9 cellular contexts compared by ENCODE assay signal in the genomic region with DNA sequence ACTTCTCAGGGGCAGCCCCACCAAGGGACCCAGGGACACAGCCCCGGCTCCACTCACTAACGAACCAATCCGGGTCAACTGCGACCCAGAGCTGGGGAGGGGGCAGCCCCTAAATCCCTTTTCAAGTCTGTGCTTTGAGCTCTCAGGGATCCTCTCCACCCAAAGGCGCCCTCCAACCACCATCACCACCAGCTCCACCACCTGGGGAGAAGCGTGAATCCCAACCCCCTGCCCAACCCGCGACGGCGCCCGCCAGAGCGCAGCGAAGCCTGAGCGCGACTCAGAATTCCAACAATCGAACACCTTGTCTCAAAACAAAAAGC. TPM values are rescaled to one million over a fixed set of nuclear protein-coding genes. Genes with fewer than 3 reads are reported as not detected.
DNase-seq lines count a peak whose midpoint lies in the region; ATAC-seq and TF ChIP-seq lines count a peak whose summit lies in the region.
"Had no signal": no experiment of that assay in that cellular context is flagged by ENCODE, and none has a peak within 500 bp of the region (broad histone marks: within the 10 kb centered on the region; RNA-seq: fewer than 3 reads in every experiment).

No MANE protein-coding gene starts in this region.

- H3K36me3 ChIP-seq in esophagus (ENCODE audit: control insufficient read depth in 2 of 2, insufficient read depth in 2 of 2, low read length in 1 of 2) (no peaks in the 10 kb centered on the region), muscle layer of colon (ENCODE audit: insufficient read depth, low read length) (no peaks in the 10 kb centered on the region), tibial nerve (no peaks in the 10 kb centered on the region), OCI-LY7 (ENCODE audit: insufficient read depth, low read length) (no peaks in the 10 kb centered on the region)

- no peak for TF ChIP-seq CTCF in activated CD8-positive, alpha-beta T cell treated with anti-CD3 and anti-CD28 coated beads for 36 hours (IDR thresholded peaks at IDR 0.05)
- TF ChIP-seq CTCF in tibial nerve (IDR thresholded peaks at IDR 0.05) (no peak), OCI-LY7 (conservative IDR thresholded peaks at IDR 0.05; ENCODE audit: low read length) (no peak)

- H3K4me1 ChIP-seq in esophagus (ENCODE audit: control insufficient read depth in 2 of 2, insufficient read depth in 2 of 2, low read length in 1 of 2) (peaks cover 0 to 3% of the 10 kb centered on the region in 2 donors), muscle layer of colon (ENCODE audit: insufficient read depth, low read length) (peaks cover 12% of the 10 kb centered on the region), tibial nerve (peaks cover 0 to 26% (median 0%) of the 10 kb centered on the region in 4 donors), OCI-LY7 (ENCODE audit: insufficient read depth, low read length, poor library complexity, severe bottlenecking) (no peaks in the 10 kb centered on the region)

- peaks cover 44% of the 10 kb centered on the region for H3K27me3 Mint-ChIP-seq in activated CD8-positive, alpha-beta T cell treated with anti-CD3 and anti-CD28 coated beads for 36 hours
- peaks cover 35% of the 10 kb centered on the region for H3K27me3 Mint-ChIP-seq in activated CD8-positive, alpha-beta T cell treated with anti-CD3 and anti-CD28 coated beads, Interleukin-2, amount 10 ng/mL, durations not matched to agents 7 days and 5 days (ENCODE audit: low read depth)

- no peak for TF ChIP-seq POLR2A in tibial nerve (IDR thresholded peaks at IDR 0.05)

- TF ChIP-seq EP300 in tibial nerve (IDR thresholded peaks at IDR 0.05): no peak

- no peak overlapping the region for H3K4me2 ChIP-seq in OCI-LY7 (ENCODE audit: low read length)

- H4K20me1 ChIP-seq in OCI-LY7 (ENCODE audit: insufficient read depth, low read length): no peaks in the 10 kb centered on the region

- ATAC-seq in activated CD8-positive, alpha-beta T cell treated with anti-CD3 and anti-CD28 coated beads for 36 hours: no peak
- ATAC-seq in activated CD8-positive, alpha-beta T cell treated with anti-CD3 and anti-CD28 coated beads, Interleukin-2, amount 10 ng/mL, durations not matched to agents 7 days and 5 days: no peak

- no peak overlapping the region for H3K9ac ChIP-seq in muscle layer of colon (ENCODE audit: low read length)

- H3K36me3 Mint-ChIP-seq in activated CD8-positive, alpha-beta T cell treated with anti-CD3 and anti-CD28 coated beads for 36 hours (ENCODE audit: low read depth): peaks cover 3% of the 10 kb centered on the region
- peaks cover 6% of the 10 kb centered on the region for H3K36me3 Mint-ChIP-seq in activated CD8-positive, alpha-beta T cell treated with anti-CD3 and anti-CD28 coated beads, Interleukin-2, amount 10 ng/mL, durations not matched to agents 7 days and 5 days (ENCODE audit: low read depth)

- no peaks in the 10 kb centered on the region for H3K9me3 ChIP-seq in esophagus (ENCODE audit: control insufficient read depth in 2 of 2, insufficient read depth in 1 of 2, low read depth in 1 of 2, low read length in 1 of 2)
- no peaks in the 10 kb centered on the region for H3K9me3 ChIP-seq in muscle layer of colon (ENCODE audit: low read length)
- no peaks in the 10 kb centered on the region for H3K9me3 ChIP-seq in tibial nerve
- H3K9me3 ChIP-seq in OCI-LY7 (ENCODE audit: low read length): no peaks in the 10 kb centered on the region

- peaks cover 8% of the 10 kb centered on the region for H3K9me3 Mint-ChIP-seq in activated CD8-positive, alpha-beta T cell treated with anti-CD3 and anti-CD28 coated beads for 36 hours
- peaks cover 5% of the 10 kb centered on the region for H3K9me3 Mint-ChIP-seq in activated CD8-positive, alpha-beta T cell treated with anti-CD3 and anti-CD28 coated beads, Interleukin-2, amount 10 ng/mL, durations not matched to agents 7 days and 5 days (ENCODE audit: insufficient read depth)

- H3K27ac ChIP-seq in esophagus (ENCODE audit: low read depth in 2 of 2, low read length in 1 of 2): peak overlapping the region; percentile 82 to 89
- no peak overlapping the region for H3K27ac ChIP-seq in muscle layer of colon (ENCODE audit: low read depth, low read length)
- no peak overlapping the region for H3K27ac ChIP-seq in tibial nerve
- no peak overlapping the region for H3K27ac ChIP-seq in OCI-LY7 (ENCODE audit: low read depth, low read length, poor library complexity, severe bottlenecking)

- peak overlapping the region; percentile 35 for H3K4me3 Mint-ChIP-seq in activated CD8-positive, alpha-beta T cell treated with anti-CD3 and anti-CD28 coated beads for 36 hours
- H3K4me3 Mint-ChIP-seq in activated CD8-positive, alpha-beta T cell treated with anti-CD3 and anti-CD28 coated beads, Interleukin-2, amount 10 ng/mL, durations not matched to agents 7 days and 5 days: no peak overlapping the region

- no peaks in the 10 kb centered on the region for H3K79me2 ChIP-seq in OCI-LY7 (ENCODE audit: insufficient read depth, low read depth, low read length)

- intact Hi-C loops in activated CD8-positive, alpha-beta T cell treated with anti-CD3 and anti-CD28 coated beads for 36 hours (cut with micrococcal nuclease): no loop called here
- intact Hi-C loops in OCI-LY7 (cut with micrococcal nuclease; ENCODE audit: unreplicated experiment): no loop called here

- H3K27ac Mint-ChIP-seq in activated CD8-positive, alpha-beta T cell treated with anti-CD3 and anti-CD28 coated beads for 36 hours: no peak overlapping the region
- H3K27ac Mint-ChIP-seq in activated CD8-positive, alpha-beta T cell treated with anti-CD3 and anti-CD28 coated beads, Interleukin-2, amount 10 ng/mL, durations not matched to agents 7 days and 5 days: no peak overlapping the region

- CTCF ChIA-PET in activated CD8-positive, alpha-beta T cell treated with anti-CD3 and anti-CD28 coated beads for 36 hours (lab: Charles Lee): no interaction called here
- CTCF ChIA-PET in activated CD8-positive, alpha-beta T cell treated with anti-CD3 and anti-CD28 coated beads, Interleukin-2, amount 10 ng/mL, durations not matched to agents 7 days and 5 days (lab: Charles Lee): no interaction called here
- CTCF ChIA-PET in OCI-LY7 (lab: Charles Lee; ENCODE audit: unreplicated experiment): no interaction called here

- H3K27me3 ChIP-seq in esophagus (ENCODE audit: control insufficient read depth in 1 of 2, insufficient read depth in 2 of 2, low read length in 2 of 2) (no peaks in the 10 kb centered on the region), muscle layer of colon (ENCODE audit: control insufficient read depth in 1 of 2, insufficient read depth in 2 of 2, low read length in 2 of 2) (peaks cover 18 to 31% of the 10 kb centered on the region in 2 donors), tibial nerve (peaks cover 0 to 54% of the 10 kb centered on the region in 2 donors)

- WGBS in esophagus, 2 donors: 2 to 5% methylated on average over 16 of the region's 16 CpGs
- WGBS in tibial nerve, 2 donors: 0% methylated on average over 4 of the region's 16 CpGs; no CpG with 5 or more reads in 1 of the 2 donors

- no peak for DNase-seq in activated CD8-positive, alpha-beta T cell treated with anti-CD3 and anti-CD28 coated beads for 36 hours
- DNase-seq in activated CD8-positive, alpha-beta T cell treated with anti-CD3 and anti-CD28 coated beads, Interleukin-2, amount 10 ng/mL, durations not matched to agents 7 days and 5 days: no peak
- DNase-seq in tibial nerve (ENCODE audit: low spot score in 2 of 2) (no peak), superior temporal gyrus (ENCODE audit: extremely low spot score) (no peak), SIG-M5 (lab: John Stamatoyannopoulos, UW) (no peak), OCI-LY7 (ENCODE audit: low spot score) (no peak)
- DNase-seq: activated CD8-positive, alpha-beta memory T cell treated with anti-CD3 and anti-CD28 coated beads for 24 hours had no signal

- BruUV-seq in OCI-LY7 (replicated peaks; lab: Mats Ljungman, UMichigan): no TSS peak

- H3K9me2 ChIP-seq in OCI-LY7 (ENCODE audit: insufficient read depth, low read length): no peaks in the 10 kb centered on the region

- H3K4me3 ChIP-seq in esophagus (ENCODE audit: low read depth in 1 of 2, low read length in 2 of 2): peak overlapping the region; percentile 78 to 88
- peak overlapping the region; percentile 44 to 57 for H3K4me3 ChIP-seq in muscle layer of colon (ENCODE audit: low read depth in 1 of 2, low read length in 2 of 2)
- H3K4me3 ChIP-seq in tibial nerve: peak overlapping the region; percentile 1 to 49 (median 25)
- no peak overlapping the region for H3K4me3 ChIP-seq in OCI-LY7 (ENCODE audit: low read depth, low read length, poor library complexity, severe bottlenecking)

- H3K4me1 Mint-ChIP-seq in activated CD8-positive, alpha-beta T cell treated with anti-CD3 and anti-CD28 coated beads for 36 hours (ENCODE audit: low read depth): peaks cover 3% of the 10 kb centered on the region
- H3K4me1 Mint-ChIP-seq in activated CD8-positive, alpha-beta T cell treated with anti-CD3 and anti-CD28 coated beads, Interleukin-2, amount 10 ng/mL, durations not matched to agents 7 days and 5 days (ENCODE audit: low read depth): peaks cover 5% of the 10 kb centered on the region

- no peak overlapping the region for H2AFZ ChIP-seq in OCI-LY7 (ENCODE audit: low read length)

- POLR2A ChIA-PET in activated CD8-positive, alpha-beta T cell treated with anti-CD3 and anti-CD28 coated beads for 36 hours (lab: Charles Lee): no interaction called here
- POLR2A ChIA-PET in activated CD8-positive, alpha-beta T cell treated with anti-CD3 and anti-CD28 coated beads, Interleukin-2, amount 10 ng/mL, durations not matched to agents 7 days and 5 days (lab: Charles Lee): no interaction called here
- POLR2A ChIA-PET in OCI-LY7 (lab: Charles Lee): no interaction called here

RNA-seq across cellular contexts. Expression of a gene that starts 0.5 kb away (rescaled TPM):
- total RNA-seq in activated CD8-positive, alpha-beta T cell treated with anti-CD3 and anti-CD28 coated beads for 36 hours: under 1 TPM in 1 of 2 experiments, not detected in 1; 0.04 TPM
- total RNA-seq in activated CD8-positive, alpha-beta T cell treated with anti-CD3 and anti-CD28 coated beads, Interleukin-2, amount 10 ng/mL, durations not matched to agents 7 days and 5 days: not detected
- polyA plus RNA-seq in esophagus: 10 to 100 TPM; 41.7 to 70.9 TPM
- 10 to 100 TPM in 2 of 4 donors, 1 to 10 TPM in 2; 5.1 to 12.4 (median 8.9) TPM for total RNA-seq in tibial nerve
- total RNA-seq in OCI-LY7 (2014; rRNA removed; shearing (Covaris generic)): not detected in 2 replicates
- not detected in 2 replicates for total RNA-seq in OCI-LY7 (2022)

Comparison
In these comparisons a context has a peak if more than half of its experiments do, and no peak if none do; other contexts are left out.
1. H3K27ac ChIP-seq: peak in esophagus (2 of 2); none in muscle layer of colon (single experiment), tibial nerve (0 of 4) and OCI-LY7 (single experiment).
2. RNA of a gene that starts 0.5 kb away (total RNA-seq): 5.1 to 12.4 TPM in tibial nerve; 0.04 TPM in activated CD8-positive, alpha-beta T cell treated with anti-CD3 and anti-CD28 coated beads for 36 hours, not detected in activated CD8-positive, alpha-beta T cell treated with anti-CD3 and anti-CD28 coated beads, Interleukin-2, amount 10 ng/mL, durations not matched to agents 7 days and 5 days and not detected in OCI-LY7; every median in the first group is over 4 times any median in the second.